13 cellular contexts compared by ENCODE assay signal in genomic region chr9:135993840-135994776, GRCh38. TPM values are rescaled to one million over a fixed set of nuclear protein-coding genes. Genes with fewer than 3 reads are reported as not detected.
DNase-seq lines count a peak whose midpoint lies in the region; ATAC-seq and TF ChIP-seq lines count a peak whose summit lies in the region.
"Had no signal": no experiment of that assay in that cellular context is flagged by ENCODE, and none has a peak within 500 bp of the region (broad histone marks: within the 10 kb centered on the region; RNA-seq: fewer than 3 reads in every experiment).

No MANE protein-coding gene starts in this region.

- POLR2A ChIA-PET in Caco-2 (lab: Charles Lee): no interaction called here
- POLR2A ChIA-PET in HEK293T (lab: Yijun Ruan, JAX): interaction anchor here (0.6 kb wide), 1 partner anchor 34 kb away, joined by 3 read pairs; no protein-coding TSS in a partner anchor

- H3K4me1 ChIP-seq in Caco-2 (peaks cover 16% of the 10 kb centered on the region), SJCRH30 (peaks cover 32% of the 10 kb centered on the region), hepatocyte (ENCODE audit: insufficient read depth) (peaks cover 24% of the 10 kb centered on the region)

- H3K27me3 ChIP-seq in Caco-2 (replicated peaks; ENCODE audit: control insufficient read depth, insufficient read depth, low read length) (no peaks in the 10 kb centered on the region), SJCRH30 (peaks cover 13% of the 10 kb centered on the region), hepatocyte (no peaks in the 10 kb centered on the region)
- H3K27me3 ChIP-seq: body of pancreas had no signal

- WGBS in hepatocyte (ENCODE audit: low lambda C conversion rate, missing lambda C conversion rate): 84% methylated on average over 37 of the region's 37 CpGs

- ATAC-seq in omental fat pad (ENCODE audit: low FRiP score): no peak

- H4K20me1 ChIP-seq in hepatocyte (ENCODE audit: insufficient read depth, poor library complexity, severe bottlenecking): no peaks in the 10 kb centered on the region

- no peak for TF ChIP-seq CTCF in Caco-2 (IDR thresholded peaks at IDR 0.05; ENCODE audit: insufficient read depth in 1 of 2, low read depth in 1 of 2, low read length in 1 of 2, severe bottlenecking in 1 of 2, unreplicated experiment in 1 of 2)
- TF ChIP-seq CTCF in hepatocyte (IDR thresholded peaks at IDR 0.05; ENCODE audit: poor library complexity): no peak
- TF ChIP-seq CTCF in omental fat pad (IDR thresholded peaks at IDR 0.05): no peak

- CTCF ChIA-PET in Caco-2 (lab: Charles Lee): no interaction called here
- CTCF ChIA-PET in HEK293T (lab: Yijun Ruan, JAX): no interaction called here

- DNase-seq in Caco-2 (no peak), SJCRH30 (peak; percentile 56 to 60), hepatocyte (ENCODE audit: low spot score) (peak; percentile 66), retina (peak; percentile 64), omental fat pad (ENCODE audit: low spot score) (no peak), NOMO-1 treated with dmso at 0.1 percent for 144 hours (lab: John Stamatoyannopoulos, UW; ENCODE audit: unreplicated experiment) (no peak), DMS79 (lab: John Stamatoyannopoulos, UW) (no peak), HEK293T (ENCODE audit: extremely low spot score) (no peak)
- DNase-seq: activated CD8-positive, alpha-beta memory T cell treated with anti-CD3 and anti-CD28 coated beads for 24 hours; activated effector memory CD4-positive, alpha-beta T cell treated with anti-CD3 and anti-CD28 coated beads, Interleukin-2, amount 50 U/mL, for 16 hours; body of pancreas; effector CD4-positive, alpha-beta T cell; immature natural killer cell had no signal

- no peak overlapping the region for H3K4me3 Mint-ChIP-seq in Caco-2 (ENCODE audit: unreplicated experiment)
- H3K4me3 Mint-ChIP-seq: immature natural killer cell had no signal

- no peak overlapping the region for H3K4me3 ChIP-seq in Caco-2 (ENCODE audit: low read depth, low read length)
- peak overlapping the region; percentile 53 for H3K4me3 ChIP-seq in SJCRH30
- no peak overlapping the region for H3K4me3 ChIP-seq in hepatocyte
- H3K4me3 ChIP-seq: body of pancreas had no signal

- H3K27ac ChIP-seq in SJCRH30 (no peak overlapping the region), hepatocyte (peak overlapping the region; percentile 98)

- H3K9me3 Mint-ChIP-seq in Caco-2 (ENCODE audit: unreplicated experiment): no peaks in the 10 kb centered on the region
- H3K9me3 Mint-ChIP-seq: immature natural killer cell had no signal

- no peaks in the 10 kb centered on the region for H3K9me3 ChIP-seq in Caco-2
- no peaks in the 10 kb centered on the region for H3K9me3 ChIP-seq in SJCRH30 (replicated peaks)
- no peaks in the 10 kb centered on the region for H3K9me3 ChIP-seq in hepatocyte (ENCODE audit: low read depth)
- H3K9me3 ChIP-seq: body of pancreas had no signal

- H3K36me3 Mint-ChIP-seq in Caco-2 (ENCODE audit: insufficient read depth, unreplicated experiment): no peaks in the 10 kb centered on the region
- H3K36me3 Mint-ChIP-seq: immature natural killer cell had no signal

- no peak overlapping the region for H3K4me2 ChIP-seq in hepatocyte

- intact Hi-C loops in Caco-2 (cut with micrococcal nuclease; ENCODE audit: unreplicated experiment): no loop called here

- H3K36me3 ChIP-seq in Caco-2 (ENCODE audit: control insufficient read depth, insufficient read depth, low read length): no peaks in the 10 kb centered on the region; the same call in 1 of the 2 replicates
- H3K36me3 ChIP-seq in SJCRH30: no peaks in the 10 kb centered on the region
- no peaks in the 10 kb centered on the region for H3K36me3 ChIP-seq in hepatocyte (replicated peaks; ENCODE audit: insufficient read depth, low read depth)

- no peaks in the 10 kb centered on the region for H3K4me1 Mint-ChIP-seq in Caco-2 (ENCODE audit: low read depth, unreplicated experiment)

- no TSS peak for BruUV-seq in Caco-2 (replicated peaks; lab: Mats Ljungman, UMichigan)

- H3K27ac Mint-ChIP-seq in Caco-2 (ENCODE audit: unreplicated experiment): peak overlapping the region; percentile 35

- H3K27me3 Mint-ChIP-seq in Caco-2 (ENCODE audit: insufficient read depth, unreplicated experiment): no peaks in the 10 kb centered on the region

- H3K79me2 ChIP-seq in hepatocyte: no peaks in the 10 kb centered on the region

- H2AFZ ChIP-seq in hepatocyte: no peak overlapping the region

- no peaks in the 10 kb centered on the region for H3K9me2 ChIP-seq in hepatocyte (replicated peaks; ENCODE audit: insufficient read depth)

TF ChIP-seq in HEK293T, 16 proteins besides CTCF, POLR2A, EP300 and RAD21:
- no peak for TF ChIP-seq NFRKB (IDR thresholded peaks at IDR 0.05)
- no peak for TF ChIP-seq L3MBTL2 (conservative IDR thresholded peaks at IDR 0.05)
- TF ChIP-seq FOXA1 (IDR thresholded peaks at IDR 0.05): no peak

RNA-seq across cellular contexts. Expression of gene UBAC1, which starts 32.9 kb away (rescaled TPM):
- total RNA-seq in Caco-2 (2022): 50.7 and 55.4 TPM in 2 replicates
- total RNA-seq in SJCRH30 (2014; rRNA removed; shearing (Covaris generic)): 60.6 and 62.8 TPM in 2 replicates
- 33.6 and 36.4 TPM in 2 replicates for total RNA-seq in hepatocyte
- 35.2 and 42.5 TPM in 2 replicates for polyA plus RNA-seq in hepatocyte
- 10 to 100 TPM; 28.4 to 56.7 (median 34.6) TPM for total RNA-seq in omental fat pad

Comparison
In these comparisons a context has a peak if more than half of its experiments do, and no peak if none do; other contexts are left out.
1. DNase-seq: peak in SJCRH30 (2 of 2), hepatocyte (single experiment) and retina (single experiment); none in Caco-2 (0 of 2), omental fat pad (single experiment), NOMO-1 treated with dmso at 0.1 percent for 144 hours (single experiment), DMS79 (single experiment) and HEK293T (single experiment).